ENCODE assay signal across 8 cellular contexts in the genomic region with DNA sequence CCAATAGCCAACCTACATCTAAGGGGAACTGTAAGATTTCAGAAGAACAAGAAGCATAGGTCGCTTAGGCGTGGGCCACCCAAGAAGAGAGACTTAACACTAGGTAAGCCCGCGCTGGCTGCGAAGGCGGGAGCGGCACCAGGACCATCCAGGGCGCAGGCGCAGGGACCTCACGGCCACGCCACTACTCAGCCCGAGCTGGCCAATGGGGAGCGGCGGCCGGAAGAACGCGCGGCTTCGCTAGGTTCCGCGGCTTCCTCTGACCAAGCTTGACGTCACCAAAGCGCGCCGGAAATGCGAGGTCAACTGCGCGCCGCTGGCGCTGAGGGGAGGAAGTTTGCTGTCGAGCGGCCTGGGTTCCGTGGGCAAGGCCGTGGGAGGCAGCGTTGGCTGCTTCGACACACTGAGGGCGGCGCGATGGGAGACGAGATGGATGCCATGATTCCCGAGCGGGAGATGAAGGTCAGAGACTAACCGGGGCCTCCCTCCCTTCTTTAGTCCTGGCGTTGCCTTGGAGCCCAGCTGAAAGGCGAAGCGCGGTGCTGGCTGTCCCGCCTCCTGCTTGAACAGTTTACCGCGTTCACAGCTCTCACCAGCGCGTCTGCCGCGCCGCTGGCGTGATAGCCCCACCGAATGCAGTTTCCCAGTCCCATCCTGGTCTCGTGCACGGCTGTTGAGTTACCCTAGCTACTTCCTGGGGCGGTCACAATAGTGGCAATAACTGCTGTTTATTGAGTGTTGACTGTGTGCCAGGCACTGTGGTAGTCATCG. TPM values are rescaled to one million over a fixed set of nuclear protein-coding genes. Genes with fewer than 3 reads are reported as not detected.
A peak's percentile ranks its signal among the peaks of the same experiment; 100 is the strongest.
DNase-seq lines count a peak whose midpoint lies in the region; ATAC-seq, FAIRE-seq and TF ChIP-seq lines count a peak whose summit lies in the region.

Gene NUP214, plus strand, starts transcription at position 299 of the 771 bp plus-strand sequence. Its CDS starts 119 bp downstream, at position 418.

- FAIRE-seq in kidney (lab: Jason Lieb, UNC), result no peak

- peaks cover 20% of the 10 kb centered on the region for H3K4me1 Mint-ChIP-seq in chondrocyte (ENCODE audit: low read depth)

- H3K4me1 ChIP-seq in kidney (ENCODE audit: control insufficient read depth in 1 of 2, insufficient read depth in 1 of 2, low read depth in 1 of 2, low read length in 2 of 2), result peaks cover 26 to 28% of the 10 kb centered on the region in 2 donors

- H3K27ac Mint-ChIP-seq in chondrocyte (ENCODE audit: unreplicated experiment), result peak within 1 kb of the TSS; percentile 99

- no peaks in the 10 kb centered on the region for H3K27me3 Mint-ChIP-seq in chondrocyte (ENCODE audit: low read depth)

- peak; percentile 96 for ATAC-seq in HG03432 (IDR thresholded peaks at IDR 0.05; ENCODE audit: unreplicated experiment)

- no peaks in the 10 kb centered on the region for H3K9me3 ChIP-seq in kidney (ENCODE audit: control insufficient read depth in 1 of 2, low read length in 2 of 2)

- no peaks in the 10 kb centered on the region for H3K9me3 Mint-ChIP-seq in chondrocyte (ENCODE audit: low read depth)

- peak within 1 kb of the TSS; percentile 96 for H3K4me3 Mint-ChIP-seq in chondrocyte (ENCODE audit: unreplicated experiment)

- peak; percentile 97 for TF ChIP-seq POLR2A in GM19099 (IDR thresholded peaks at IDR 0.05; ENCODE audit: extremely low read depth, insufficient read length, low read depth)

- intact Hi-C loops in kidney (cut with DNase I), result no loop called here

- peak; percentile 100 for DNase-seq in AG20443 (ENCODE audit: low spot score)
- DNase-seq in NCI-H510A (lab: John Stamatoyannopoulos, UW), result peak; percentile 96
- peak; percentile 98 to 100 for DNase-seq in activated CD4-positive, alpha-beta T cell treated with anti-CD3 and anti-CD28 coated beads for 24 hours (ENCODE audit: low read depth in 2 of 2)
- peak; percentile 99 for DNase-seq in chondrocyte (ENCODE audit: low spot score)
- peak; percentile 100 for DNase-seq in kidney
- DNase-seq in stimulated activated CD4-positive, alpha-beta T cell treated with anti-CD3 and anti-CD28 coated beads, Interleukin-15, amount 100 ng/mL, for 24 hours, result peak; percentile 100

- peaks cover 9 to 42% of the 10 kb centered on the region in 2 donors for H3K36me3 ChIP-seq in kidney (ENCODE audit: control insufficient read depth in 1 of 2, insufficient read depth in 2 of 2, low read length in 2 of 2)

- peaks cover 14% of the 10 kb centered on the region for H3K36me3 Mint-ChIP-seq in chondrocyte (ENCODE audit: low read depth)

- H3K27ac ChIP-seq in kidney (ENCODE audit: low read depth in 2 of 2, low read length in 2 of 2), result peak within 1 kb of the TSS; percentile 73 to 89

- no peak for TF ChIP-seq CTCF in chondrocyte (IDR thresholded peaks at IDR 0.05)
- TF ChIP-seq CTCF in kidney (IDR thresholded peaks at IDR 0.05; ENCODE audit: borderline replicate concordance, extremely low read depth, insufficient read depth), result no peak

- H3K9ac ChIP-seq in kidney (ENCODE audit: low read length in 2 of 2), result peak within 1 kb of the TSS; percentile 59 to 86

- H3K4me3 ChIP-seq in kidney (ENCODE audit: low read length in 2 of 2), result peak within 1 kb of the TSS; percentile 92 to 94

RNA-seq across cellular contexts. Expression of gene NUP214, which starts in this region (rescaled TPM):
- total RNA-seq in chondrocyte (32.6 to 48.3 TPM (median 36.0 TPM) in 3 replicates), kidney (75.3 TPM)
- polyA plus RNA-seq in kidney (ENCODE audit: insufficient read depth, low read depth, low replicate concordance), result 28.4 TPM

Comparison
In these comparisons a context has a peak if more than half of its experiments do, and no peak if none do; other contexts are left out.
1. Peak in every context shown above with its lines: DNase-seq, ATAC-seq, H3K4me3 ChIP-seq and H3K27ac ChIP-seq.